ENCODE assay signal across 1 cellular context in genomic region chr19:51904331-51905165, GRCh38.
A peak's percentile ranks its signal among the peaks of the same experiment; 100 is the strongest.
TF ChIP-seq lines count a peak whose summit lies in the region.

Gene ZNF649, minus strand, starts transcription at chr19:51905017. Its CDS starts 4,910 bp downstream, at chr19:51900107.

TF ChIP-seq in K562, 482 proteins besides CTCF, POLR2A, EP300 and RAD21 (continued from another document and continues in another):
- no peak for TF ChIP-seq PRPF4 (IDR thresholded peaks at IDR 0.05; ENCODE audit: insufficient read depth, low read depth, low read length, poor library complexity, severe bottlenecking)
- no peak for TF ChIP-seq TCF7 (IDR thresholded peaks at IDR 0.05; ENCODE audit: borderline replicate concordance)
- TF ChIP-seq ZNF639 (CRISPR knock-in tag; conservative IDR thresholded peaks at IDR 0.05 in 1 of 2, IDR thresholded peaks at IDR 0.05 in 1 of 2): 0 out of 4 replicates have a peak, but pooled peaks of 1 of the 2 experiments have one; percentile 2
- 0 out of 3 replicates have a peak, but pooled peaks of 1 of the 2 experiments have one; percentile 21 for TF ChIP-seq CBX3 (IDR thresholded peaks at IDR 0.05; ENCODE audit: borderline replicate concordance in 1 of 2, low read length in 2 of 2)
- no peak for TF ChIP-seq ZNF354B (CRISPR knock-in tag; IDR thresholded peaks at IDR 0.05)
- TF ChIP-seq ZFP30 (CRISPR knock-in tag; IDR thresholded peaks at IDR 0.05; ENCODE audit: borderline replicate concordance): no peak
- no peak for TF ChIP-seq ZNF79 (CRISPR knock-in tag; IDR thresholded peaks at IDR 0.05; ENCODE audit: low read depth)
- TF ChIP-seq BHLHE40 (IDR thresholded peaks at IDR 0.05; ENCODE audit: low read length): no peak
- no peak for TF ChIP-seq GTF2A2 (tag; IDR thresholded peaks at IDR 0.05)
- no peak for TF ChIP-seq E2F5 (CRISPR knock-in tag; IDR thresholded peaks at IDR 0.05)
- TF ChIP-seq FOXK2 (conservative IDR thresholded peaks at IDR 0.05 in 1 of 2, IDR thresholded peaks at IDR 0.05 in 1 of 2; ENCODE audit: low read depth in 2 of 2): peak in 1 of 2 experiments; percentile 62; a peak in 1 of 4 replicates
- TF ChIP-seq IRF1 (CRISPR knock-in tag; IDR thresholded peaks at IDR 0.05; ENCODE audit: borderline replicate concordance): no peak
- peak; percentile 45; the same call in 1 of the 2 replicates for TF ChIP-seq SMARCA4 (IDR thresholded peaks at IDR 0.05)
- TF ChIP-seq TAF1 (IDR thresholded peaks at IDR 0.05; ENCODE audit: control insufficient read depth, extremely low read depth, insufficient read depth, low read length, severe bottlenecking): peak; percentile 69
- no peak for TF ChIP-seq MAX (CRISPR knock-in tag; IDR thresholded peaks at IDR 0.05)
- TF ChIP-seq ZNF561 (CRISPR knock-in tag; conservative IDR thresholded peaks at IDR 0.05): no peak
- TF ChIP-seq MECOM (CRISPR knock-in tag; IDR thresholded peaks at IDR 0.05): no peak
- no peak for TF ChIP-seq SFPQ (IDR thresholded peaks at IDR 0.05; ENCODE audit: low read depth, low read length)
- no peak for TF ChIP-seq KLF1 (tag; IDR thresholded peaks at IDR 0.05)
- TF ChIP-seq THRAP3 (IDR thresholded peaks at IDR 0.05; ENCODE audit: borderline replicate concordance): no peak
- 0 out of 2 replicates have a peak, but pooled peaks have one; percentile 25 for TF ChIP-seq AFF4 (CRISPR knock-in tag; IDR thresholded peaks at IDR 0.05)
- TF ChIP-seq E2F8 (IDR thresholded peaks at IDR 0.05; ENCODE audit: low read depth, partially characterized antibody): peak; percentile 19
- TF ChIP-seq HSF4 (CRISPR knock-in tag; IDR thresholded peaks at IDR 0.05; ENCODE audit: borderline replicate concordance): no peak
- no peak for TF ChIP-seq DIDO1 (tag; IDR thresholded peaks at IDR 0.05; ENCODE audit: low read depth)
- no peak for TF ChIP-seq SPI1 (IDR thresholded peaks at IDR 0.05; ENCODE audit: borderline replicate concordance, low read depth, low read length)
- no peak for TF ChIP-seq RREB1 (CRISPR knock-in tag; IDR thresholded peaks at IDR 0.05)
- no peak for TF ChIP-seq TARDBP (IDR thresholded peaks at IDR 0.05)
- no peak for TF ChIP-seq CREB5 (CRISPR knock-in tag; IDR thresholded peaks at IDR 0.05)
- TF ChIP-seq HBP1 (CRISPR knock-in tag; IDR thresholded peaks at IDR 0.05): peak; percentile 76
